17 cellular contexts compared by ENCODE assay signal in genomic region chr11:134469627-134470026, GRCh38. TPM values are rescaled to one million over a fixed set of nuclear protein-coding genes. Genes with fewer than 3 reads are reported as not detected.
DNase-seq lines count a peak whose midpoint lies in the region; ATAC-seq, FAIRE-seq and TF ChIP-seq lines count a peak whose summit lies in the region.
"Had no signal": no experiment of that assay in that cellular context is flagged by ENCODE, and none has a peak within 500 bp of the region (broad histone marks: within the 10 kb centered on the region; RNA-seq: fewer than 3 reads in every experiment).

No MANE protein-coding gene starts in this region.

- no peaks in the 10 kb centered on the region for H3K9me2 ChIP-seq in SK-N-SH

- TF ChIP-seq RAD21 in SK-N-SH (IDR thresholded peaks at IDR 0.05; ENCODE audit: low read length), result no peak

- H4K20me1 ChIP-seq in SK-N-SH (ENCODE audit: insufficient read depth), result no peaks in the 10 kb centered on the region

- no peak overlapping the region for H2AFZ ChIP-seq in SK-N-SH (ENCODE audit: low read depth)

- DNase-seq in SK-N-SH (peak; percentile 61), H7 (peak; percentile 64), RWPE1 (ENCODE audit: low spot score) (peak; percentile 25), small intestine (peak; percentile 19), SIG-M5 treated with dmso at 0.1 percent for 504 hours (lab: John Stamatoyannopoulos, UW; ENCODE audit: unreplicated experiment) (no peak), body of pancreas (no peak)
- no peak for DNase-seq in activated T-cell treated with anti-CD3 and anti-CD28 coated beads, Interleukin-2, amount 50 U/mL, for 48 hours
- DNase-seq: AML-193; DMS79 treated with DMSO at 0.1 percent for 48 hours; NCI-H2107; right cardiac atrium; stimulated activated CD4-positive, alpha-beta T cell treated with anti-CD3 and anti-CD28 coated beads, Interleukin-1b, Interleukin-23, amount 100 ng/mL, for 48 hours had no signal

- no peaks in the 10 kb centered on the region for H3K9me3 ChIP-seq in SK-N-SH
- no peaks in the 10 kb centered on the region for H3K9me3 ChIP-seq in small intestine (ENCODE audit: control insufficient read depth, low read depth)
- no peaks in the 10 kb centered on the region for H3K9me3 ChIP-seq in body of pancreas

- TF ChIP-seq CTCF in SK-N-SH (IDR thresholded peaks at IDR 0.05) (no peak), RWPE1 (conservative IDR thresholded peaks at IDR 0.05; ENCODE audit: low read depth) (no peak), body of pancreas (IDR thresholded peaks at IDR 0.05) (no peak)

- no peaks in the 10 kb centered on the region for H3K79me2 ChIP-seq in SK-N-SH (ENCODE audit: insufficient read depth)

- no peak for TF ChIP-seq EP300 in SK-N-SH (IDR thresholded peaks at IDR 0.05; ENCODE audit: borderline replicate concordance in 1 of 2, low read depth in 1 of 2, low read length in 1 of 2)

- H3K36me3 ChIP-seq in SK-N-SH (replicated peaks in 1 of 2; ENCODE audit: control insufficient read depth in 1 of 2, insufficient read depth in 2 of 2, low read length in 1 of 2) (no peaks in the 10 kb centered on the region), H7 (replicated peaks; ENCODE audit: control insufficient read depth, insufficient read depth, low read length) (no peaks in the 10 kb centered on the region), small intestine (ENCODE audit: control insufficient read depth in 2 of 2, insufficient read depth in 2 of 2, low read length in 2 of 2) (no peaks in the 10 kb centered on the region), body of pancreas (replicated peaks in 1 of 2; ENCODE audit: insufficient read depth in 1 of 2, low read depth in 2 of 2) (no peaks in the 10 kb centered on the region)

- no peak for FAIRE-seq in small intestine (lab: Jason Lieb, UNC)
- FAIRE-seq: keratinocyte had no signal

- no peak for TF ChIP-seq POLR2A in body of pancreas (IDR thresholded peaks at IDR 0.05)

- no peaks in the 10 kb centered on the region for H3F3A ChIP-seq in SK-N-SH (replicated peaks; ENCODE audit: insufficient read depth)

- no peaks in the 10 kb centered on the region for H3K27me3 ChIP-seq in SK-N-SH (ENCODE audit: insufficient read depth)
- H3K27me3 ChIP-seq in H7 (ENCODE audit: control insufficient read depth, insufficient read depth, low read length), result peaks cover 6% of the 10 kb centered on the region
- peaks cover 0 to 4% of the 10 kb centered on the region in 2 donors for H3K27me3 ChIP-seq in small intestine (ENCODE audit: control insufficient read depth in 2 of 2, insufficient read depth in 2 of 2, low read length in 2 of 2)
- no peaks in the 10 kb centered on the region for H3K27me3 ChIP-seq in body of pancreas

- no peak overlapping the region for H3K9ac ChIP-seq in SK-N-SH

- H3K27ac ChIP-seq in SK-N-SH (ENCODE audit: low read depth in 2 of 2, low read length in 1 of 2) (no peak overlapping the region), RWPE1 (no peak overlapping the region), small intestine (ENCODE audit: low read depth in 1 of 2, low read length in 1 of 2) (no peak overlapping the region), body of pancreas (no peak overlapping the region)
- H3K27ac ChIP-seq: HL-60 had no signal

- intact Hi-C loops in body of pancreas (cut with DNase I), result no loop called here

- no peak overlapping the region for H3K4me2 ChIP-seq in SK-N-SH

- H3K4me3 ChIP-seq in SK-N-SH (ENCODE audit: low read depth in 2 of 2, low read length in 1 of 2) (no peak overlapping the region), H7 (ENCODE audit: insufficient read depth, low read depth, low read length) (no peak overlapping the region), small intestine (ENCODE audit: low read depth in 1 of 2, low read length in 2 of 2) (no peak overlapping the region), body of pancreas (no peak overlapping the region)

- ATAC-seq in SK-N-SH treated with all-trans-retinoic acid at 6 μM for 48 hours (no peak), body of pancreas (no peak)
- ATAC-seq: right cardiac atrium had no signal

- CTCF ChIA-PET in SK-N-SH (lab: Yijun Ruan, JAX) (interaction anchor here (0.6 to 1.1 kb wide), 3 partner anchors 10 to 562 kb away, joined by 3 read pairs; no protein-coding TSS in a partner anchor), RWPE1 (lab: Yijun Ruan, JAX) (no interaction called here)

- POLR2A ChIA-PET in SK-N-SH (lab: Yijun Ruan, JAX) (no interaction called here), RWPE1 (lab: Yijun Ruan, JAX; ENCODE audit: low non-redundant PET) (no interaction called here)

- H3K4me1 ChIP-seq in SK-N-SH (ENCODE audit: control insufficient read depth in 1 of 2, insufficient read depth in 2 of 2, low read depth in 1 of 2, low read length in 1 of 2), result no peaks in the 10 kb centered on the region; a peak in 1 of 4 replicates
- no peaks in the 10 kb centered on the region for H3K4me1 ChIP-seq in small intestine (ENCODE audit: control insufficient read depth in 2 of 2, insufficient read depth in 1 of 2, low read depth in 1 of 2, low read length in 1 of 2)
- peaks cover 13% of the 10 kb centered on the region for H3K4me1 ChIP-seq in body of pancreas

- 37% methylated on average over 3 of the region's 3 CpGs for WGBS in SK-N-SH (ENCODE audit: low lambda C conversion rate)
- 70 to 84% (median 71%) methylated on average over 3 of the region's 3 CpGs for WGBS in small intestine, 3 donors
- 64 to 75% methylated on average over 3 of the region's 3 CpGs for WGBS in body of pancreas, 2 donors

TF ChIP-seq in SK-N-SH, 30 proteins besides CTCF, POLR2A, EP300 and RAD21:
- TF ChIP-seq, protein P1, sequence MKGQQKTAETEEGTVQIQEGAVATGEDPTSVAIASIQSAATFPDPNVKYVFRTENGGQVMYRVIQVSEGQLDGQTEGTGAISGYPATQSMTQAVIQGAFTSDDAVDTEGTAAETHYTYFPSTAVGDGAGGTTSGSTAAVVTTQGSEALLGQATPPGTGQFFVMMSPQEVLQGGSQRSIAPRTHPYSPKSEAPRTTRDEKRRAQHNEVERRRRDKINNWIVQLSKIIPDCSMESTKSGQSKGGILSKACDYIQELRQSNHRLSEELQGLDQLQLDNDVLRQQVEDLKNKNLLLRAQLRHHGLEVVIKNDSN (IDR thresholded peaks at IDR 0.05; ENCODE audit: borderline replicate concordance, low read depth), result peak; percentile 66; the same call in 1 of the 2 replicates
- TF ChIP-seq TAF1 (IDR thresholded peaks at IDR 0.05; ENCODE audit: borderline replicate concordance, low read depth, low read length) (no peak), GATA2 (CRISPR knock-in tag; IDR thresholded peaks at IDR 0.05) (no peak)
TF ChIP-seq in SK-N-SH: peak in this region for 1.

TF ChIP-seq in SK-N-SH treated with all-trans-retinoic acid at 6 μM for 48 hours, 23 proteins besides CTCF, POLR2A, EP300 and RAD21 (continues in another document):
- TF ChIP-seq ZC3H10 (CRISPR knock-in tag; IDR thresholded peaks at IDR 0.05) (no peak), PATZ1 (CRISPR knock-in tag; IDR thresholded peaks at IDR 0.05; ENCODE audit: borderline replicate concordance) (no peak), TOX (CRISPR knock-in tag; IDR thresholded peaks at IDR 0.05; ENCODE audit: borderline replicate concordance) (no peak), TCF4 (CRISPR knock-in tag; IDR thresholded peaks at IDR 0.05; ENCODE audit: borderline replicate concordance) (no peak), SNAI2 (CRISPR knock-in tag; IDR thresholded peaks at IDR 0.05) (no peak), ZFP3 (CRISPR knock-in tag; IDR thresholded peaks at IDR 0.05) (no peak), TSHZ2 (CRISPR knock-in tag; IDR thresholded peaks at IDR 0.05) (no peak), ZFP30 (CRISPR knock-in tag; IDR thresholded peaks at IDR 0.05) (no peak), ZNF8 (CRISPR knock-in tag; IDR thresholded peaks at IDR 0.05) (no peak), PPARA (CRISPR knock-in tag; IDR thresholded peaks at IDR 0.05; ENCODE audit: borderline replicate concordance) (no peak)

RNA-seq across cellular contexts. Expression of gene B3GAT1, which starts 57.6 kb away (rescaled TPM):
- polyA plus RNA-seq in SK-N-SH (2012; rRNA removed) (0.15 and 0.16 TPM in 2 replicates), small intestine (under 1 TPM in 2 of 3 donors, not detected in 1; 0.54 to 0.57 TPM)
- 0.09 and 0.51 TPM in 2 replicates for polyA plus RNA-seq in SK-N-SH (2012; cell fraction: cytosol; rRNA removed)
- 0.67 and 1.2 TPM in 2 replicates for polyA plus RNA-seq in SK-N-SH (2012; cell fraction: nucleus; rRNA removed)
- total RNA-seq in H7 (2014; rRNA removed; shearing (Covaris generic)), result 9.9 and 12.8 TPM in 2 replicates
- total RNA-seq in body of pancreas, result under 1 TPM in 1 of 2 donors, not detected in 1; under 0.01 TPM
- total RNA-seq: epithelial cell of proximal tubule, LHCN-M2 had no signal

Comparison
In these comparisons a context has a peak if more than half of its experiments do, and no peak if none do; other contexts are left out.
1. DNase-seq: peak in SK-N-SH (single experiment), H7 (single experiment), RWPE1 (single experiment) and small intestine (single experiment); none in activated T-cell treated with anti-CD3 and anti-CD28 coated beads, Interleukin-2, amount 50 U/mL, for 48 hours (0 of 2), SIG-M5 treated with dmso at 0.1 percent for 504 hours (single experiment) and body of pancreas (0 of 4).
2. RNA of gene B3GAT1, which starts 57.6 kb away (total RNA-seq): 9.9 to 12.8 TPM in H7; under 0.01 TPM in body of pancreas; every median in the first group is over 10 times any median in the second.